20 cellular contexts compared by ENCODE assay signal in the genomic region with DNA sequence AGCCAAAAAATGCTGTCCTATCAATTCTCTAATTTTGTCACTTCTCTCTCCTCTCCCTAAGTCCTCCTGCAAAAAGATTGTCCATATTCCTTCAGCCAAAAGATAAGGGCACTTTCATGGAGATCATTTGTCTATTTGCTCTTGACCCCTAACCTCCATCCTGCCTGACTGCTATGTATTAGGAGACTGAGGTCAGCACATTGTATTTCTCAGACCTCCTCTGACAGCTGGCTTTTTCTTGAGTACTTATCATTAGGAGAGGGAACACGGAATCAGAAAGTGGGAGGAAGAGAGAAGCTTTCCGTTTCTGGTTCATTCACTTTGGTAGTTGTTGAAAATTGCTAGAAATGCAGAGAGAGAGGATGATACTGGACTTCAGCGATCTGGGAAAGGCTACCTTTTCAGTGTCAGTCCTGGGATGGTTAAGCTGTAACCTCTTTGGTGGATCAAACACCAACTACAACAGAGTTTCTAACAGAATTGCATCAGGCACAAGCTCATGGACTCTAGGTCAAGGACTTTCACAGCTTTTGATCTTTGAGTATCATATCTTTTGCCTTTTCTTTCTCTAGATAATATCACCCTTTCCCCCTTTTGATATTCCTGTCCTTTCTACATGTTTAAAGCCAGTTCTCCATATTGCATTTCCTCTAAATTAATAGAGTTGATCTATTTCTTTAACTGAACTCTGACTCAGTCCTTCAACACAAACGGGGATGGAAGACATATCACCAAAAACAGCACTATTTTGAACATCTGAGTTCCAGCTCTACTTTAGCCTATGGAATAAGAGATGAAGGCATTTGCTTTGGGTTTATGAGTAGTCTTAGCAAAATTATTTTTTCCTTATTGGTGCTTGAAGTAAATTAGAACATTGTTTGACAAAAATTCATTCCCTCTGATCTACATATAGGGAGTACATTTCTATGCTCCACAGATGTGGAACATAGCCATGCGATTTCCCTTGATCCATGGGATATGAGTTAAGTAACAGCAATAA.
"Had no signal": no experiment of that assay in that cellular context is flagged by ENCODE, and none has a peak within 500 bp of the region (broad histone marks: within the 10 kb centered on the region; RNA-seq: fewer than 3 reads in every experiment).

No MANE protein-coding gene starts in this region.

- ATAC-seq: SK-N-SH treated with all-trans-retinoic acid at 6 μM for 48 hours had no signal

- DNase-seq: KBM-7, NCI-H1092, NCI-H1105 treated with DMSO at 0.1 percent for 48 hours, NCI-H1417 treated with DMSO at 0.1 percent for 48 hours, NCI-H146, NCI-H1694 treated with DMSO at 0.1 percent for 48 hours, NCI-H2029, NCI-H2081 treated with DMSO at 0.1 percent for 48 hours, NCI-H2171, NCI-H226, NCI-H446, NCI-H510A, NCI-H524 treated with DMSO at 0.1 percent for 48 hours, NCI-H69, NCI-H774, Right ventricle myocardium superior, RPMI8226, SIG-M5 had no signal

- FAIRE-seq: RCC 7860 had no signal
